In genomic region chr14:33862261-33862802, GRCh38 we compare ENCODE assay signal across 9 cellular contexts.
"Had no signal": no experiment of that assay in that cellular context is flagged by ENCODE, and none has a peak within 500 bp of the region (broad histone marks: within the 10 kb centered on the region; RNA-seq: fewer than 3 reads in every experiment).

No MANE protein-coding gene starts in this region.

- DNase-seq: GM23248, GOT3, H7, HFFc6, KG1 had no signal

- H2AFZ ChIP-seq: GM23248 had no signal

- FAIRE-seq: HepG2 had no signal

- ATAC-seq: HCT116, HepG2 had no signal

- H3K27ac ChIP-seq: GM23248, HL-60 had no signal

- H3K9ac ChIP-seq: GM23248 had no signal

- H3K4me3 ChIP-seq: GM23248, HAP-1 had no signal

- H3K4me1 ChIP-seq: HAP-1 had no signal

- H3K36me3 ChIP-seq: HAP-1 had no signal

- H3K9me3 ChIP-seq: HAP-1 had no signal
